Comparison of ENCODE assay signal across 8 cellular contexts in genomic region chr2:91659921-91660275, GRCh38.
A peak's percentile ranks its signal among the peaks of the same experiment; 100 is the strongest.
DNase-seq lines count a peak whose midpoint lies in the region; ATAC-seq and TF ChIP-seq lines count a peak whose summit lies in the region.
"Not testable (repeated sequence)": the region's sequence is repeated elsewhere in the genome, so short reads cannot be mapped to it uniquely, and the experiment has no call there.

No MANE protein-coding gene starts in this region.

- not testable (repeated sequence) for H3K4me1 Mint-ChIP-seq in T-helper 1 cell treated with Interleukin-12 subunit alpha and Interleukin-12 subunit beta and Interleukin-4 antibody, amounts not matched to agents 30 μg/mL and 1 μg/mL, for 36 hours (ENCODE audit: low read depth); neural crest cell

- H3K4me1 ChIP-seq in transverse colon, result not testable (repeated sequence)

- peak overlapping the region in 2 of 4 donors; percentile 23 to 55 for H3K27ac ChIP-seq in transverse colon

- DNase-seq in cerebellar cortex (ENCODE audit: low spot score) (peak; percentile 12), left cardiac atrium (peak; percentile 54), neural crest cell (ENCODE audit: low read depth, low spot score) (peak; percentile 5)
- DNase-seq in transverse colon, result not testable (repeated sequence)

- not testable (repeated sequence) for H3K27ac Mint-ChIP-seq in T-helper 1 cell treated with Interleukin-12 subunit alpha and Interleukin-12 subunit beta and Interleukin-4 antibody, amounts not matched to agents 30 μg/mL and 1 μg/mL, for 36 hours
- peak overlapping the region; percentile 35 for H3K27ac Mint-ChIP-seq in neural crest cell (ENCODE audit: unreplicated experiment)

- peak overlapping the region; percentile 62 for H3K4me3 Mint-ChIP-seq in T-helper 1 cell treated with Interleukin-12 subunit alpha and Interleukin-12 subunit beta and Interleukin-4 antibody, amounts not matched to agents 30 μg/mL and 1 μg/mL, for 36 hours
- H3K4me3 Mint-ChIP-seq in neural crest cell, result peak overlapping the region; percentile 79

- H3K9me3 ChIP-seq in transverse colon, result not testable (repeated sequence)

- not testable (repeated sequence) for H3K36me3 Mint-ChIP-seq in T-helper 1 cell treated with Interleukin-12 subunit alpha and Interleukin-12 subunit beta and Interleukin-4 antibody, amounts not matched to agents 30 μg/mL and 1 μg/mL, for 36 hours (ENCODE audit: low read depth); neural crest cell (ENCODE audit: low read depth)

- TF ChIP-seq EP300 in transverse colon (IDR thresholded peaks at IDR 0.05; ENCODE audit: low read depth), result not testable (repeated sequence)

- H3K27me3 ChIP-seq in transverse colon, result not testable (repeated sequence)

- peak overlapping the region in 2 of 4 donors; percentile 41 to 58 for H3K4me3 ChIP-seq in transverse colon

- intact Hi-C loops in left cardiac atrium (cut with DNase I); transverse colon (cut with DNase I; ENCODE audit: low total_unique reads): not testable (repeated sequence)

- peak; percentile 86 for ATAC-seq in GM18520 (IDR thresholded peaks at IDR 0.05; ENCODE audit: unreplicated experiment)
- peak; percentile 100 for ATAC-seq in GM21825 (IDR thresholded peaks at IDR 0.05; ENCODE audit: unreplicated experiment)
- ATAC-seq in HG03439 (IDR thresholded peaks at IDR 0.05; ENCODE audit: unreplicated experiment), result peak; percentile 69
- peak; percentile 97 to 100 for ATAC-seq in left cardiac atrium

- not testable (repeated sequence) for H3K27me3 Mint-ChIP-seq in T-helper 1 cell treated with Interleukin-12 subunit alpha and Interleukin-12 subunit beta and Interleukin-4 antibody, amounts not matched to agents 30 μg/mL and 1 μg/mL, for 36 hours (ENCODE audit: low read depth); neural crest cell (ENCODE audit: low read depth)

- peak; percentile 50 for TF ChIP-seq POLR2A in transverse colon (IDR thresholded peaks at IDR 0.05)

- 23% methylated on average over 12 of the region's 34 CpGs; no CpG with 5 or more reads in 1 of the 2 donors for WGBS in transverse colon (ENCODE audit: low coverage in 1 of 2), 2 donors

- H3K9me3 Mint-ChIP-seq in T-helper 1 cell treated with Interleukin-12 subunit alpha and Interleukin-12 subunit beta and Interleukin-4 antibody, amounts not matched to agents 30 μg/mL and 1 μg/mL, for 36 hours; neural crest cell: not testable (repeated sequence)

- not testable (repeated sequence) for TF ChIP-seq CTCF in neural crest cell (conservative IDR thresholded peaks at IDR 0.05); transverse colon (IDR thresholded peaks at IDR 0.05)

- not testable (repeated sequence) for H3K36me3 ChIP-seq in transverse colon

- in situ Hi-C loops in transverse colon (cut with MboI; ENCODE audit: low pct_ligation_motif_present in 1 of 4, low pct_unique_long_range_greater_than_20kb in 1 of 4, low sequenced_read_pairs in 3 of 4), result not testable (repeated sequence)
